Comparison of ENCODE assay signal across 16 cellular contexts in genomic region chr18:3870914-3871313, GRCh38.
DNase-seq lines count a peak whose midpoint lies in the region; ATAC-seq, FAIRE-seq and TF ChIP-seq lines count a peak whose summit lies in the region.
"Had no signal": no experiment of that assay in that cellular context is flagged by ENCODE, and none has a peak within 500 bp of the region (broad histone marks: within the 10 kb centered on the region; RNA-seq: fewer than 3 reads in every experiment).

No MANE protein-coding gene starts in this region.

- H3K4me1 ChIP-seq in A549 (peaks cover 17% of the 10 kb centered on the region; the same call in 2 of the 3 replicates), mesenchymal stem cell (ENCODE audit: control insufficient read depth, insufficient read depth, low read depth, low read length) (peaks cover 2% of the 10 kb centered on the region)
- H3K4me1 ChIP-seq: BE2C had no signal

- peaks cover 8% of the 10 kb centered on the region for H3K27me3 Mint-ChIP-seq in brain

- ATAC-seq in A549 (no peak), GM19467 (IDR thresholded peaks at IDR 0.05; ENCODE audit: unreplicated experiment) (no peak)
- ATAC-seq: K562 had no signal

- H3K23ac ChIP-seq in mesenchymal stem cell (ENCODE audit: low read length in 2 of 2): no peak overlapping the region

- H2AFZ ChIP-seq in mesenchymal stem cell (ENCODE audit: low read depth, low read length): no peak overlapping the region

- no peak for TF ChIP-seq EP300 in A549 (IDR thresholded peaks at IDR 0.05)

- DNase-seq in A549 (ENCODE audit: low read depth in 1 of 2, low spot score in 1 of 2) (no peak), mesenchymal stem cell (no peak), hepatic stellate cell (ENCODE audit: low spot score) (no peak)
- DNase-seq in stimulated activated CD4-positive, alpha-beta T cell treated with anti-CD3 and anti-CD28 coated beads, Interleukin-12 subunit alpha, Interleukin-12 subunit beta, amount 100 ng/mL, for 4 hours: no peak
- DNase-seq in activated CD4-positive, alpha-beta T cell treated with anti-CD3 and anti-CD28 coated beads, Interleukin-2, amount 50 U/mL, for 1 hour: no peak
- DNase-seq: BE2C; CD4-positive, alpha-beta memory T cell; DMS79; GDM1 had no signal

- no peak overlapping the region for H4K91ac ChIP-seq in mesenchymal stem cell (ENCODE audit: low read length)

- no peak for TF ChIP-seq RAD21 in A549 (conservative IDR thresholded peaks at IDR 0.05 in 1 of 2, IDR thresholded peaks at IDR 0.05 in 1 of 2)

- WGBS in A549 (ENCODE audit: missing lambda C conversion rate): 88% methylated on average over 4 of the region's 4 CpGs
- 96% methylated on average over 2 of the region's 4 CpGs for WGBS in mesenchymal stem cell

- H3K4me2 ChIP-seq in A549: no peak overlapping the region
- H3K4me2 ChIP-seq in mesenchymal stem cell (ENCODE audit: low read length, poor library complexity, severe bottlenecking): no peak overlapping the region

- no peaks in the 10 kb centered on the region for H3K36me3 Mint-ChIP-seq in brain
- H3K36me3 Mint-ChIP-seq: CD4-positive, alpha-beta memory T cell had no signal

- no peak overlapping the region for H2BK5ac ChIP-seq in mesenchymal stem cell (ENCODE audit: low read depth, low read length, poor library complexity, severe bottlenecking)

- peak overlapping the region; percentile 56 for H2AK5ac ChIP-seq in mesenchymal stem cell (ENCODE audit: low read length, severe bottlenecking)

- H3K9me3 Mint-ChIP-seq in brain: no peaks in the 10 kb centered on the region
- H3K9me3 Mint-ChIP-seq: CD4-positive, alpha-beta memory T cell had no signal

- POLR2A ChIA-PET in A549 (lab: Yijun Ruan, JAX): no interaction called here

- H3K4me3 ChIP-seq in A549: no peak overlapping the region
- no peak overlapping the region for H3K4me3 ChIP-seq in mesenchymal stem cell (ENCODE audit: insufficient read depth in 1 of 2, low read depth in 1 of 2, low read length in 2 of 2)
- H3K4me3 ChIP-seq: K562 had no signal

- H3K9me3 ChIP-seq in A549 (no peaks in the 10 kb centered on the region), mesenchymal stem cell (ENCODE audit: control insufficient read depth, low read length) (no peaks in the 10 kb centered on the region)
- H3K9me3 ChIP-seq: BE2C had no signal

- H3K4me3 Mint-ChIP-seq in brain: peak overlapping the region; percentile 17 to 94 (median 53)
- H3K4me3 Mint-ChIP-seq: CD4-positive, alpha-beta memory T cell had no signal

- no peak overlapping the region for H2BK15ac ChIP-seq in mesenchymal stem cell (ENCODE audit: low read depth, poor library complexity, severe bottlenecking)

- peak overlapping the region in 2 of 5 experiments; percentile 34 to 98 for H3K27ac Mint-ChIP-seq in brain
- H3K27ac Mint-ChIP-seq: CD4-positive, alpha-beta memory T cell had no signal

- H3K27ac ChIP-seq in A549: peak overlapping the region; percentile 4 to 42; a peak in 2 of 6 replicates
- no peak overlapping the region for H3K27ac ChIP-seq in mesenchymal stem cell (ENCODE audit: low read length, poor library complexity, severe bottlenecking)
- H3K27ac ChIP-seq: C4-2B, HL-60 had no signal

- CTCF ChIA-PET in A549 (lab: Yijun Ruan, JAX): interaction anchor here (0.9 to 3.1 kb wide), 14 partner anchors 11 to 496 kb away, joined by 3 to 35 read pairs (median 4); no protein-coding TSS in a partner anchor

- H3K18ac ChIP-seq in mesenchymal stem cell (ENCODE audit: low read depth in 1 of 2, low read length in 2 of 2): no peak overlapping the region

- H3K36me3 ChIP-seq in mesenchymal stem cell (ENCODE audit: control insufficient read depth in 1 of 2, insufficient read depth in 2 of 2, low read depth in 1 of 2, low read length in 2 of 2): no peaks in the 10 kb centered on the region
- H3K36me3 ChIP-seq: BE2C had no signal

- no peak overlapping the region for H2BK12ac ChIP-seq in mesenchymal stem cell (ENCODE audit: low read length in 2 of 2)

- H3K14ac ChIP-seq in mesenchymal stem cell (ENCODE audit: low read length in 2 of 2): no peak overlapping the region

- H3K4ac ChIP-seq in mesenchymal stem cell (ENCODE audit: low read depth in 1 of 2, low read length in 2 of 2): no peak overlapping the region

- FAIRE-seq in A549 (lab: Jason Lieb, UNC) (no peak), G401.6 (lab: Jason Lieb, UNC) (peak; percentile 73)
- FAIRE-seq: GM19239, K562 had no signal

- H3K79me1 ChIP-seq in mesenchymal stem cell (replicated peaks; ENCODE audit: low read length, poor library complexity, severe bottlenecking): peaks cover 9% of the 10 kb centered on the region

- H3K27me3 ChIP-seq in mesenchymal stem cell (ENCODE audit: control insufficient read depth in 1 of 2, insufficient read depth in 1 of 2, low read length in 2 of 2): no peaks in the 10 kb centered on the region
- H3K27me3 ChIP-seq: BE2C had no signal

- H3K4me1 Mint-ChIP-seq in brain: peaks cover 64% of the 10 kb centered on the region

- H4K8ac ChIP-seq in mesenchymal stem cell (ENCODE audit: low read length): no peak overlapping the region

- H2BK120ac ChIP-seq in mesenchymal stem cell (ENCODE audit: low read depth, low read length): no peak overlapping the region

- no peak for TF ChIP-seq POLR2A in A549 (IDR thresholded peaks at IDR 0.05; ENCODE audit: low read length)

- no peak overlapping the region for H3K9ac ChIP-seq in mesenchymal stem cell (ENCODE audit: low read length)

- TF ChIP-seq CTCF in A549 (IDR thresholded peaks at IDR 0.05) (no peak), brain (conservative IDR thresholded peaks at IDR 0.05) (no peak)

TF ChIP-seq in A549, 52 proteins besides CTCF, POLR2A, EP300 and RAD21:
- no peak for TF ChIP-seq EHF (CRISPR knock-in tag; IDR thresholded peaks at IDR 0.05)
- no peak for TF ChIP-seq KDM1A (IDR thresholded peaks at IDR 0.05; ENCODE audit: low read depth)
